Comparison of ENCODE assay signal across 12 cellular contexts in genomic region chr20:58816957-58817651, GRCh38. TPM values are rescaled to one million over a fixed set of nuclear protein-coding genes. Genes with fewer than 3 reads are reported as not detected.
DNase-seq lines count a peak whose midpoint lies in the region; ATAC-seq and TF ChIP-seq lines count a peak whose summit lies in the region.
"Had no signal": no experiment of that assay in that cellular context is flagged by ENCODE, and none has a peak within 500 bp of the region (broad histone marks: within the 10 kb centered on the region; RNA-seq: fewer than 3 reads in every experiment).

No MANE protein-coding gene starts in this region.

- H3K27ac ChIP-seq in BLaER1 (no peak overlapping the region), endodermal cell (ENCODE audit: low read depth, low read length) (no peak overlapping the region), GM23248 (no peak overlapping the region)
- no peak overlapping the region for H3K27ac ChIP-seq in BLaER1 treated with 17β-estradiol and CSF1 and Interleukin-3, amounts not matched to agents 10 nM and 100 nM
- H3K27ac ChIP-seq: HL-60 had no signal

- H3K27ac Mint-ChIP-seq in endodermal cell: peak overlapping the region; percentile 40

- no peaks in the 10 kb centered on the region for H3K9me2 ChIP-seq in GM23248 (ENCODE audit: insufficient read depth)

- TF ChIP-seq CTCF in endodermal cell (conservative IDR thresholded peaks at IDR 0.05): no peak

- H3K9ac ChIP-seq in BLaER1: no peak overlapping the region
- no peak overlapping the region for H3K9ac ChIP-seq in BLaER1 treated with 17β-estradiol and CSF1 and Interleukin-3, amounts not matched to agents 10 nM and 100 nM
- no peak overlapping the region for H3K9ac ChIP-seq in endodermal cell (ENCODE audit: extremely low read depth, low read length, poor library complexity, severe bottlenecking)
- no peak overlapping the region for H3K9ac ChIP-seq in GM23248

- H3K36me3 Mint-ChIP-seq in endodermal cell (ENCODE audit: low read depth): peaks cover 23% of the 10 kb centered on the region

- H3F3A ChIP-seq in GM23248 (ENCODE audit: insufficient read depth): peaks cover 4% of the 10 kb centered on the region; the same call in 1 of the 2 replicates

- H3K36me3 ChIP-seq in BLaER1: no peaks in the 10 kb centered on the region
- H3K36me3 ChIP-seq in BLaER1 treated with 17β-estradiol and CSF1 and Interleukin-3, amounts not matched to agents 10 nM and 100 nM: no peaks in the 10 kb centered on the region; a peak in 1 of 22 replicates
- H3K36me3 ChIP-seq in endodermal cell (ENCODE audit: control insufficient read depth, insufficient read depth, low read length): no peaks in the 10 kb centered on the region
- no peaks in the 10 kb centered on the region for H3K36me3 ChIP-seq in GM23248 (ENCODE audit: low read depth)

- H3K4me2 ChIP-seq in BLaER1 (peak overlapping the region; percentile 60), GM23248 (ENCODE audit: unreplicated experiment) (no peak overlapping the region)
- H3K4me2 ChIP-seq in BLaER1 treated with 17β-estradiol and CSF1 and Interleukin-3, amounts not matched to agents 10 nM and 100 nM: peak overlapping the region in 8 of 11 experiments; percentile 30 to 78 (median 62); a peak in 13 of 22 replicates

- peaks cover 22% of the 10 kb centered on the region for H3K9me3 ChIP-seq in BLaER1
- peaks cover 13 to 32% (median 24%) of the 10 kb centered on the region in 11 experiments for H3K9me3 ChIP-seq in BLaER1 treated with 17β-estradiol and CSF1 and Interleukin-3, amounts not matched to agents 10 nM and 100 nM (replicated peaks in 1 of 11)
- H3K9me3 ChIP-seq in endodermal cell (ENCODE audit: control insufficient read depth, low read length): no peaks in the 10 kb centered on the region
- H3K9me3 ChIP-seq in GM23248 (ENCODE audit: low read depth): no peaks in the 10 kb centered on the region

- H3K4me3 ChIP-seq in BLaER1 (no peak overlapping the region), endodermal cell (ENCODE audit: low read length) (no peak overlapping the region), GM23248 (no peak overlapping the region)
- H3K4me3 ChIP-seq in BLaER1 treated with 17β-estradiol and CSF1 and Interleukin-3, amounts not matched to agents 10 nM and 100 nM: no peak overlapping the region

- no peaks in the 10 kb centered on the region for H3K27me3 ChIP-seq in BLaER1
- peaks cover 0 to 21% (median 0%) of the 10 kb centered on the region in 11 experiments; a peak in 7 of 22 replicates for H3K27me3 ChIP-seq in BLaER1 treated with 17β-estradiol and CSF1 and Interleukin-3, amounts not matched to agents 10 nM and 100 nM
- no peaks in the 10 kb centered on the region for H3K27me3 ChIP-seq in endodermal cell (ENCODE audit: control insufficient read depth, insufficient read depth, low read length, poor library complexity, severe bottlenecking)
- H3K27me3 ChIP-seq in GM23248 (replicated peaks; ENCODE audit: insufficient read depth): peaks cover 9% of the 10 kb centered on the region; the same call in 1 of the 2 replicates

- no peak for ATAC-seq in HG02938 (IDR thresholded peaks at IDR 0.05; ENCODE audit: unreplicated experiment)
- no peak for ATAC-seq in HG02970 (IDR thresholded peaks at IDR 0.05; ENCODE audit: low FRiP score, unreplicated experiment)

- peaks cover 3% of the 10 kb centered on the region for H3K9me3 Mint-ChIP-seq in endodermal cell
- H3K9me3 Mint-ChIP-seq: CD4-positive, CD25-positive, alpha-beta regulatory T cell had no signal

- DNase-seq in NCI-H146 treated with DMSO at 0.1 percent for 48 hours (lab: John Stamatoyannopoulos, UW; ENCODE audit: unreplicated experiment) (peak; percentile 27), endodermal cell (no peak), GM23248 (no peak)
- DNase-seq: CD4-positive, CD25-positive, alpha-beta regulatory T cell; DMS53; IMR-90; KBM-7 had no signal

- H4K20me1 ChIP-seq in BLaER1 (no peaks in the 10 kb centered on the region), GM23248 (ENCODE audit: insufficient read depth) (no peaks in the 10 kb centered on the region)
- H4K20me1 ChIP-seq in BLaER1 treated with 17β-estradiol and CSF1 and Interleukin-3, amounts not matched to agents 10 nM and 100 nM: peaks cover 0 to 5% (median 0%) of the 10 kb centered on the region in 11 experiments; a peak in 1 of 22 replicates

- in situ Hi-C loops in GM23248 (cut with MboI): no loop called here

- no peaks in the 10 kb centered on the region for H3K79me2 ChIP-seq in GM23248 (ENCODE audit: insufficient read depth)

- H3K4me1 ChIP-seq in BLaER1: peaks cover 42% of the 10 kb centered on the region
- H3K4me1 ChIP-seq in BLaER1 treated with 17β-estradiol and CSF1 and Interleukin-3, amounts not matched to agents 10 nM and 100 nM: peaks cover 0 to 44% (median 28%) of the 10 kb centered on the region in 10 experiments; a peak in 16 of 20 replicates
- H3K4me1 ChIP-seq in endodermal cell (ENCODE audit: control insufficient read depth, insufficient read depth, low read length): no peaks in the 10 kb centered on the region
- peaks cover 13% of the 10 kb centered on the region for H3K4me1 ChIP-seq in GM23248 (ENCODE audit: insufficient read depth)

- no peak overlapping the region for H3K4me3 Mint-ChIP-seq in endodermal cell
- H3K4me3 Mint-ChIP-seq: CD4-positive, CD25-positive, alpha-beta regulatory T cell had no signal

- no peak overlapping the region for H2AFZ ChIP-seq in GM23248

- no peaks in the 10 kb centered on the region for H3K27me3 Mint-ChIP-seq in endodermal cell (ENCODE audit: insufficient read depth)

- H3K4me1 Mint-ChIP-seq in endodermal cell: peaks cover 2% of the 10 kb centered on the region
- H3K4me1 Mint-ChIP-seq: CD4-positive, CD25-positive, alpha-beta regulatory T cell had no signal

- WGBS in endodermal cell (ENCODE audit: insufficient coverage in 1 of 2, insufficient read length in 1 of 2), 2 experiments: 95 to 96% methylated on average over 14 to 30 of the region's 30 CpGs
- 83 to 88% methylated on average over 20 to 30 of the region's 30 CpGs for WGBS in GM23248 (ENCODE audit: low coverage in 1 of 2, low lambda C conversion rate in 2 of 2, missing lambda C conversion rate in 2 of 2), 2 experiments

RNA-seq across cellular contexts. Expression of gene GNAS-AS1, which starts 33.6 kb away (rescaled TPM):
- total RNA-seq in endodermal cell: 1 to 10 TPM; 9.3 to 9.7 TPM
- 3.9 TPM for polyA plus RNA-seq in endodermal cell (2013, experiment 1 of 2)
- polyA plus RNA-seq in endodermal cell (2013, experiment 2 of 2): 2.5 TPM
- total RNA-seq in GM23248 (2014; rRNA removed; shearing (Covaris generic)): 0.25 and 0.97 TPM in 2 replicates
- polyA plus RNA-seq in GM23248 (2016; fragmentation: Nextera tagmentation; extraction: Ambion mirVana): 0.77 and 1.0 TPM in 2 replicates
- polyA plus RNA-seq: CD4-positive, CD25-positive, alpha-beta regulatory T cell had no signal

RNA-seq across cellular contexts. Expression of gene GNAS, which starts 35.4 kb away (rescaled TPM):
- 1,000 to 10,000 TPM; 1,246 to 1,267 TPM for total RNA-seq in endodermal cell
- 1,275 TPM for polyA plus RNA-seq in endodermal cell (2013, experiment 1 of 2)
- 1,251 TPM for polyA plus RNA-seq in endodermal cell (2013, experiment 2 of 2)
- total RNA-seq in GM23248 (2014; rRNA removed; shearing (Covaris generic)): 804 and 904 TPM in 2 replicates
- 421 and 424 TPM in 2 replicates for polyA plus RNA-seq in GM23248 (2016; fragmentation: Nextera tagmentation; extraction: Ambion mirVana)
